Comparison of ENCODE assay signal across 8 cellular contexts in the genomic region with DNA sequence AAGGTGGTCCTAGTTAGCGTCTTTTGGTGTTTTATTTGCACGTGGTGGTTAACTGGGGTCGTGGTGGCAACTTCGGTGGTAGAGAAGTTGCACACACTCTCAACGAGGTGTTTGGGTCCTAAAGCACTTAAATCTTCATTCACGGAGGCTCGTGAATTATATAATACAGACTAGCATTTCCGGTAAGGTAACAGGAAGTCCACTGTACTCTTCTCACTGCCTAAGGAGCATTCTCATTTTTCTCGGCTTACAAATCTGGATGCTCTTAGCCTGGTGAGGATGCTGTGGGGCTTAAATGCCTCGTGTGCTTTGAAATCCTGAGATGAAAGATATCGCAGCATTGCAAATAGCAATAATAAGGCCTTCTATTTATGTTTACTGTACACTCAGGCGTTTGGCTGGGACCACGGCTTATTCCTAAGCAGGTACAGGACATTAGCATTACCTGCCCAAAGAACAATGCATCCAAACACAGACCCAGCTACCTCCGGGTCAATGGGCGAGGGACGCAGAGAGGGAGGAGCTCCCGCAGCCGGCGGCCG. TPM values are rescaled to one million over a fixed set of nuclear protein-coding genes. Genes with fewer than 3 reads are reported as not detected.
DNase-seq lines count a peak whose midpoint lies in the region; ATAC-seq and TF ChIP-seq lines count a peak whose summit lies in the region.

No MANE protein-coding gene starts in this region.

- H3K4me3 ChIP-seq in lung (peak overlapping the region; percentile 97), urinary bladder (ENCODE audit: low read depth, low read length) (peak overlapping the region; percentile 99)

- H3K27ac ChIP-seq in lung (ENCODE audit: low read depth in 1 of 2, low read length in 1 of 2) = peak overlapping the region; percentile 99
- peak overlapping the region; percentile 96 for H3K27ac ChIP-seq in urinary bladder (ENCODE audit: low read depth)

- no peaks in the 10 kb centered on the region for H3K27me3 ChIP-seq in lung (ENCODE audit: control insufficient read depth, insufficient read depth)

- no peaks in the 10 kb centered on the region for H3K9me3 ChIP-seq in lung (ENCODE audit: control insufficient read depth in 2 of 2, insufficient read depth in 1 of 2, low read length in 1 of 2)

- H3K36me3 ChIP-seq in lung (ENCODE audit: control insufficient read depth in 2 of 2, insufficient read depth in 2 of 2, low read length in 2 of 2) (peaks cover 10 to 12% of the 10 kb centered on the region in 2 donors), urinary bladder (ENCODE audit: insufficient read depth) (peaks cover 1% of the 10 kb centered on the region)

- no peak for TF ChIP-seq CTCF in lung (IDR thresholded peaks at IDR 0.05; ENCODE audit: control extremely low read depth, extremely low read depth)

- POLR2A ChIA-PET in HEK293T (lab: Yijun Ruan, JAX) = interaction anchor here (0.6 to 2.6 kb wide), 2 partner anchors 21 to 37 kb away, joined by 3 to 8 read pairs; no protein-coding TSS in a partner anchor

- H3K4me1 ChIP-seq in lung (ENCODE audit: control insufficient read depth in 2 of 2, insufficient read depth in 2 of 2, low read length in 2 of 2) (peaks cover 2 to 14% of the 10 kb centered on the region in 2 donors), urinary bladder (ENCODE audit: insufficient read depth) (no peaks in the 10 kb centered on the region)

- whole genome bisulfite sequencing in lung, 2 donors = 3 to 4% methylated on average over 20 of the region's 20 CpGs
- 1% methylated on average over 20 of the region's 20 CpGs for WGBS in urinary bladder

- CTCF ChIA-PET in HEK293T (lab: Yijun Ruan, JAX) = no interaction called here

- ATAC-seq in lung (ENCODE audit: insufficient read depth, low FRiP score) (no peak), HG03097 (IDR thresholded peaks at IDR 0.05; ENCODE audit: low FRiP score, unreplicated experiment) (no peak), HG02623 (IDR thresholded peaks at IDR 0.05; ENCODE audit: unreplicated experiment) (no peak)

- DNase-seq in EL (peak; percentile 45), HEK293T (ENCODE audit: extremely low spot score) (peak; percentile 48), OCI-M1 (lab: John Stamatoyannopoulos, UW) (peak; percentile 34), cerebellum (ENCODE audit: low spot score) (peak; percentile 41), lung (ENCODE audit: low spot score) (no peak)

TF ChIP-seq in HEK293T, 16 proteins besides CTCF, POLR2A, EP300 and RAD21:
- no peak for TF ChIP-seq FOXM1 (IDR thresholded peaks at IDR 0.05; ENCODE audit: borderline replicate concordance)
- TF ChIP-seq SUZ12 (IDR thresholded peaks at IDR 0.05) = no peak
- no peak for TF ChIP-seq CTBP1 (IDR thresholded peaks at IDR 0.05; ENCODE audit: borderline replicate concordance)
- TF ChIP-seq FOXA1 (IDR thresholded peaks at IDR 0.05) = no peak
- no peak for TF ChIP-seq TARDBP (IDR thresholded peaks at IDR 0.05)
- TF ChIP-seq L3MBTL2 (conservative IDR thresholded peaks at IDR 0.05) = no peak
- no peak for TF ChIP-seq ZNF384 (IDR thresholded peaks at IDR 0.05)
- TF ChIP-seq LEF1 (IDR thresholded peaks at IDR 0.05; ENCODE audit: borderline replicate concordance) = no peak

RNA-seq across cellular contexts. Expression of a gene that starts 1.0 kb away (rescaled TPM):
- 49.3 TPM for total RNA-seq in cerebellum
- 10 to 100 TPM; 38.5 to 56.5 TPM for total RNA-seq in lung
- 10 to 100 TPM; 24.9 to 32.8 TPM for polyA plus RNA-seq in lung
- 70.4 TPM for total RNA-seq in urinary bladder
- 45.5 TPM for polyA plus RNA-seq in urinary bladder
